9 cellular contexts compared by ENCODE assay signal in genomic region chr1:154427173-154428139, GRCh38. TPM values are rescaled to one million over a fixed set of nuclear protein-coding genes. Genes with fewer than 3 reads are reported as not detected.
DNase-seq lines count a peak whose midpoint lies in the region; ATAC-seq, FAIRE-seq and TF ChIP-seq lines count a peak whose summit lies in the region.
"Had no signal": no experiment of that assay in that cellular context is flagged by ENCODE, and none has a peak within 500 bp of the region (broad histone marks: within the 10 kb centered on the region; RNA-seq: fewer than 3 reads in every experiment).

No MANE protein-coding gene starts in this region.

- H3K36me3 Mint-ChIP-seq in activated T-helper 17 cell treated with anti-CD3 and anti-CD28 coated beads, Interleukin-2, amount 50 U/mL, for 72 hours (ENCODE audit: low read depth) = peaks cover 59% of the 10 kb centered on the region

- no peak overlapping the region for H2BK20ac ChIP-seq in IMR-90 (ENCODE audit: low read depth, low read length)

- no peak for TF ChIP-seq RAD21 in IMR-90 (IDR thresholded peaks at IDR 0.05; ENCODE audit: low read length)

- no peak overlapping the region; a peak in 1 of 4 replicates for H4K8ac ChIP-seq in IMR-90 (ENCODE audit: low read depth in 2 of 2, low read length in 2 of 2)

- H3K4me1 ChIP-seq in IMR-90 (ENCODE audit: control insufficient read depth, insufficient read depth, low read length) (peaks cover 36% of the 10 kb centered on the region), left ventricle myocardium inferior (peaks cover 87% of the 10 kb centered on the region)

- peak overlapping the region; percentile 69 for H3K27ac Mint-ChIP-seq in activated T-helper 17 cell treated with anti-CD3 and anti-CD28 coated beads, Interleukin-2, amount 50 U/mL, for 72 hours

- peaks cover 55% of the 10 kb centered on the region for H3K4me1 Mint-ChIP-seq in activated T-helper 17 cell treated with anti-CD3 and anti-CD28 coated beads, Interleukin-2, amount 50 U/mL, for 72 hours

- ATAC-seq in IMR-90 (ENCODE audit: low read depth) = peak; percentile 24
- no peak for ATAC-seq in activated T-helper 17 cell treated with anti-CD3 and anti-CD28 coated beads, Interleukin-2, amount 50 U/mL, for 72 hours (replicated peaks)
- no peak for ATAC-seq in HG03097 (IDR thresholded peaks at IDR 0.05; ENCODE audit: low FRiP score, unreplicated experiment)
- no peak for ATAC-seq in HG03521 (IDR thresholded peaks at IDR 0.05; ENCODE audit: unreplicated experiment)
- ATAC-seq: stimulated activated naive CD8-positive, alpha-beta T cell treated with anti-CD3 and anti-CD28 coated beads, Interleukin-15, amount 100 ng/mL, for 72 hours had no signal

- peak overlapping the region; percentile 13; the same call in 1 of the 2 replicates for H2AK5ac ChIP-seq in IMR-90 (ENCODE audit: low read depth, low read length)

- POLR2A ChIA-PET in IMR-90 (lab: Charles Lee; ENCODE audit: unreplicated experiment) = no interaction called here

- no peaks in the 10 kb centered on the region for H3K9me3 Mint-ChIP-seq in activated T-helper 17 cell treated with anti-CD3 and anti-CD28 coated beads, Interleukin-2, amount 50 U/mL, for 72 hours
- H3K9me3 Mint-ChIP-seq: stimulated activated naive CD8-positive, alpha-beta T cell treated with anti-CD3 and anti-CD28 coated beads, Interleukin-15, amount 100 ng/mL, for 72 hours had no signal

- in situ Hi-C loops in IMR-90 (cut with MboI; ENCODE audit: low sequenced_read_pairs) = no loop called here

- no peak for TF ChIP-seq POLR2A in IMR-90 (IDR thresholded peaks at IDR 0.05; ENCODE audit: low read depth, low read length)

- no peak overlapping the region for H3K56ac ChIP-seq in IMR-90 (ENCODE audit: extremely low read depth, insufficient read depth, low read length)

- H3K27ac ChIP-seq in IMR-90 (ENCODE audit: insufficient read depth, low read length) = no peak overlapping the region
- peak overlapping the region; percentile 85 for H3K27ac ChIP-seq in left ventricle myocardium inferior (replicated peaks)

- CTCF ChIA-PET in IMR-90 (lab: Yijun Ruan, JAX) = interaction anchor here (0.6 kb wide), 1 partner anchor 14 kb away, joined by 5 read pairs; no protein-coding TSS in a partner anchor

- no peaks in the 10 kb centered on the region for H3K27me3 ChIP-seq in IMR-90 (ENCODE audit: control insufficient read depth, insufficient read depth, low read length)
- H3K27me3 ChIP-seq in left ventricle myocardium inferior (ENCODE audit: low read depth) = no peaks in the 10 kb centered on the region

- no peak overlapping the region for H2BK5ac ChIP-seq in IMR-90 (ENCODE audit: low read depth, low read length, poor library complexity, severe bottlenecking)

- no peak overlapping the region for H3K18ac ChIP-seq in IMR-90 (ENCODE audit: low read depth, low read length)

- H3K36me3 ChIP-seq in IMR-90 (ENCODE audit: control insufficient read depth, insufficient read depth, low read length) = peaks cover 13% of the 10 kb centered on the region; the same call in 1 of the 2 replicates
- peaks cover 3% of the 10 kb centered on the region for H3K36me3 ChIP-seq in left ventricle myocardium inferior

- H2BK120ac ChIP-seq in IMR-90 (ENCODE audit: low read depth, low read length) = no peak overlapping the region

- H3K4me2 ChIP-seq in IMR-90 (ENCODE audit: low read depth, low read length) = no peak overlapping the region

- no peak overlapping the region for H4K91ac ChIP-seq in IMR-90 (ENCODE audit: insufficient read depth, low read depth, low read length)

- H3K4ac ChIP-seq in IMR-90 (ENCODE audit: low read depth, low read length) = no peak overlapping the region

- peaks cover 3 to 18% of the 10 kb centered on the region in 2 experiments; a peak in 1 of 4 replicates for H3K79me1 ChIP-seq in IMR-90 (ENCODE audit: low read depth in 1 of 2, low read length in 2 of 2)

- BruUV-seq in IMR-90 (replicated peaks; lab: Mats Ljungman, UMichigan) = no TSS peak

- H3K14ac ChIP-seq in IMR-90 (replicated peaks; ENCODE audit: low read depth, low read length) = no peak overlapping the region

- H3K9me3 ChIP-seq in IMR-90 (ENCODE audit: control insufficient read depth, insufficient read depth, low read length) = no peaks in the 10 kb centered on the region
- no peaks in the 10 kb centered on the region for H3K9me3 ChIP-seq in left ventricle myocardium inferior (replicated peaks)

- H3K9ac ChIP-seq in IMR-90 (ENCODE audit: low read depth, low read length) = no peak overlapping the region

- no peak for TF ChIP-seq CTCF in IMR-90 (conservative IDR thresholded peaks at IDR 0.05; ENCODE audit: low read depth, low read length)
- no peak for TF ChIP-seq CTCF in left ventricle myocardium inferior (IDR thresholded peaks at IDR 0.05; ENCODE audit: borderline replicate concordance)
- no peak for TF ChIP-seq CTCF in retinal pigment epithelial cell (conservative IDR thresholded peaks at IDR 0.05; ENCODE audit: low read depth, low read length)

- no peak overlapping the region for H3K4me3 ChIP-seq in IMR-90 (ENCODE audit: insufficient read depth, low read depth, low read length)
- no peak overlapping the region for H3K4me3 ChIP-seq in left ventricle myocardium inferior
- no peak overlapping the region for H3K4me3 ChIP-seq in retinal pigment epithelial cell (ENCODE audit: low read length)

- no peak overlapping the region; the same call in 1 of the 2 replicates for H4K5ac ChIP-seq in IMR-90 (ENCODE audit: low read depth, low read length)

- no peak overlapping the region for H2AFZ ChIP-seq in IMR-90 (replicated peaks; ENCODE audit: low read length, poor library complexity)

- intact Hi-C loops in IMR-90 (cut with micrococcal nuclease) (no loop called here), left ventricle myocardium inferior (cut with micrococcal nuclease) (no loop called here)

- peak; percentile 44 for DNase-seq in IMR-90
- DNase-seq in left ventricle myocardium inferior = peak; percentile 84
- DNase-seq in retinal pigment epithelial cell (ENCODE audit: low read depth) = peak; percentile 55
- DNase-seq in frontal cortex (ENCODE audit: low spot score in 2 of 2) = no peak
- DNase-seq in NOMO-1 (lab: John Stamatoyannopoulos, UW; ENCODE audit: unreplicated experiment in 2 of 2) = no peak
- DNase-seq: stimulated activated naive CD8-positive, alpha-beta T cell treated with anti-CD3 and anti-CD28 coated beads, Interleukin-15, amount 100 ng/mL, for 72 hours had no signal

- peaks cover 46% of the 10 kb centered on the region for H4K20me1 ChIP-seq in IMR-90 (ENCODE audit: insufficient read depth, low read length)

- H3K4me3 Mint-ChIP-seq in activated T-helper 17 cell treated with anti-CD3 and anti-CD28 coated beads, Interleukin-2, amount 50 U/mL, for 72 hours = peak overlapping the region; percentile 16
- H3K4me3 Mint-ChIP-seq: stimulated activated naive CD8-positive, alpha-beta T cell treated with anti-CD3 and anti-CD28 coated beads, Interleukin-15, amount 100 ng/mL, for 72 hours had no signal

- dilution Hi-C loops in IMR-90 (cut with HindIII; ENCODE audit: low sequenced_read_pairs, unreplicated experiment) = no loop called here

- peaks cover 25% of the 10 kb centered on the region for H3K9me1 ChIP-seq in IMR-90 (ENCODE audit: insufficient read depth, low read length)

- 88% methylated on average over 3 of the region's 8 CpGs; no CpG with 5 or more reads in 1 of the 2 experiments for WGBS in IMR-90 (ENCODE audit: extremely low coverage in 2 of 2, insufficient read length in 1 of 2), 2 experiments

- peak overlapping the region; percentile 16 for H2AK9ac ChIP-seq in IMR-90 (replicated peaks; ENCODE audit: low read depth, low read length, poor library complexity)

- H3K23ac ChIP-seq in IMR-90 (ENCODE audit: low read depth, low read length) = no peak overlapping the region

- H3K27me3 Mint-ChIP-seq in activated T-helper 17 cell treated with anti-CD3 and anti-CD28 coated beads, Interleukin-2, amount 50 U/mL, for 72 hours = no peaks in the 10 kb centered on the region
- H3K27me3 Mint-ChIP-seq: stimulated activated naive CD8-positive, alpha-beta T cell treated with anti-CD3 and anti-CD28 coated beads, Interleukin-15, amount 100 ng/mL, for 72 hours had no signal

- no peak for FAIRE-seq in frontal cortex (lab: Jason Lieb, UNC)

- H2BK15ac ChIP-seq in IMR-90 (ENCODE audit: low read depth, low read length) = no peak overlapping the region

TF ChIP-seq in IMR-90, 13 proteins besides CTCF, POLR2A, EP300 and RAD21:
- TF ChIP-seq BHLHE40 (IDR thresholded peaks at IDR 0.05; ENCODE audit: low read depth, low read length) (no peak), USF2 (IDR thresholded peaks at IDR 0.05; ENCODE audit: low read depth, low read length) (no peak), SMC3 (IDR thresholded peaks at IDR 0.05; ENCODE audit: low read depth, low read length) (no peak), RFX5 (IDR thresholded peaks at IDR 0.05; ENCODE audit: low read depth, low read length) (no peak), MXI1 (IDR thresholded peaks at IDR 0.05; ENCODE audit: borderline replicate concordance, low read depth, low read length) (0 out of 2 replicates have a peak, but pooled peaks have one; percentile 23), CEBPB (IDR thresholded peaks at IDR 0.05; ENCODE audit: low read depth, low read length) (no peak)
TF ChIP-seq in IMR-90: peak in this region for 1.

RNA-seq across cellular contexts. Expression of gene IL6R, which starts 22.3 kb away (rescaled TPM):
- total RNA-seq in IMR-90 (2012; rRNA removed) (6.1 and 9.5 TPM in 2 replicates), left ventricle myocardium inferior (10.5 TPM), frontal cortex (3.3 TPM)
- 4.7 and 5.3 TPM in 2 replicates for polyA plus RNA-seq in IMR-90 (2012; rRNA removed)
- polyA plus RNA-seq in IMR-90 (2012; cell fraction: cytosol; rRNA removed) = 5.7 and 6.2 TPM in 2 replicates
- 4.5 and 5.6 TPM in 2 replicates for polyA plus RNA-seq in IMR-90 (2012; cell fraction: nucleus; rRNA removed; ENCODE audit: low replicate concordance)
- total RNA-seq in activated T-helper 17 cell treated with anti-CD3 and anti-CD28 coated beads, Interleukin-2, amount 50 U/mL, for 72 hours = 10 to 100 TPM; 38.2 to 41.2 TPM

Comparison
In these comparisons a context has a peak if more than half of its experiments do, and no peak if none do; other contexts are left out.
1. DNase-seq: peak in IMR-90 (single experiment), left ventricle myocardium inferior (single experiment) and retinal pigment epithelial cell (single experiment); none in frontal cortex (0 of 2) and NOMO-1 (0 of 2).